In genomic region chr16:14773654-14774053, GRCh38 we compare ENCODE assay signal across 1 cellular context. TPM values are rescaled to one million over a fixed set of nuclear protein-coding genes. Genes with fewer than 3 reads are reported as not detected.
"Had no signal": no experiment of that assay in that cellular context is flagged by ENCODE, and none has a peak within 500 bp of the region (broad histone marks: within the 10 kb centered on the region; RNA-seq: fewer than 3 reads in every experiment).

No MANE protein-coding gene starts in this region.

RNA-seq across cellular contexts. Expression of gene NPIPA2, which starts 31.3 kb away (rescaled TPM):
- total RNA-seq: SK-MEL-5 had no signal
